Comparison of ENCODE assay signal across 32 cellular contexts in genomic region chr1:22875851-22876250, GRCh38.
DNase-seq lines count a peak whose midpoint lies in the region; ATAC-seq, FAIRE-seq and TF ChIP-seq lines count a peak whose summit lies in the region.
"Had no signal": no experiment of that assay in that cellular context is flagged by ENCODE, and none has a peak within 500 bp of the region (broad histone marks: within the 10 kb centered on the region; RNA-seq: fewer than 3 reads in every experiment).

No MANE protein-coding gene starts in this region.

- CTCF ChIA-PET in activated CD8-positive, alpha-beta T cell treated with anti-CD3 and anti-CD28 coated beads for 36 hours (lab: Charles Lee), result interaction anchor here (2.4 kb wide), 1 partner anchor 14 kb away, joined by 8 read pairs; no protein-coding TSS in a partner anchor

- H3K27me3 Mint-ChIP-seq in endothelial cell (ENCODE audit: unreplicated experiment), result no peaks in the 10 kb centered on the region
- H3K27me3 Mint-ChIP-seq in neural crest cell (ENCODE audit: low read depth), result no peaks in the 10 kb centered on the region
- no peaks in the 10 kb centered on the region for H3K27me3 Mint-ChIP-seq in activated CD8-positive, alpha-beta T cell treated with anti-CD3 and anti-CD28 coated beads for 36 hours
- H3K27me3 Mint-ChIP-seq: activated CD4-positive, alpha-beta T cell treated with anti-CD3 and anti-CD28 coated beads, Interleukin-2, amount 10 ng/mL, durations not matched to agents 24 days and 14 days had no signal

- no peak for TF ChIP-seq CTCF in endothelial cell (IDR thresholded peaks at IDR 0.05; ENCODE audit: unreplicated experiment)
- no peak for TF ChIP-seq CTCF in neural crest cell (conservative IDR thresholded peaks at IDR 0.05)
- no peak for TF ChIP-seq CTCF in GM13976 (IDR thresholded peaks at IDR 0.05; ENCODE audit: borderline replicate concordance, control extremely low read depth, extremely low read depth, insufficient read depth, missing control alignments)
- no peak for TF ChIP-seq CTCF in activated CD8-positive, alpha-beta T cell treated with anti-CD3 and anti-CD28 coated beads for 36 hours (IDR thresholded peaks at IDR 0.05)

- peak overlapping the region; percentile 87 for H3K27ac Mint-ChIP-seq in endothelial cell (ENCODE audit: unreplicated experiment)
- peak overlapping the region; percentile 83 for H3K27ac Mint-ChIP-seq in neural crest cell (ENCODE audit: unreplicated experiment)
- no peak overlapping the region for H3K27ac Mint-ChIP-seq in activated CD8-positive, alpha-beta T cell treated with anti-CD3 and anti-CD28 coated beads for 36 hours
- H3K27ac Mint-ChIP-seq: activated CD4-positive, alpha-beta T cell treated with anti-CD3 and anti-CD28 coated beads, Interleukin-2, amount 10 ng/mL, durations not matched to agents 24 days and 14 days; activated naive CD8-positive, alpha-beta T cell treated with anti-CD3 and anti-CD28 coated beads, Interleukin-2, amount 10 ng/mL, durations not matched to agents 7 days and 5 days; naive thymus-derived CD4-positive, alpha-beta T cell had no signal

- in situ Hi-C loops in GM13976 (cut with MboI; ENCODE audit: low sequenced_read_pairs, unreplicated experiment), result no loop called here

- ATAC-seq in activated CD8-positive, alpha-beta T cell treated with anti-CD3 and anti-CD28 coated beads for 36 hours, result no peak
- ATAC-seq: HepG2; left lobe of liver; naive thymus-derived CD4-positive, alpha-beta T cell; pancreas had no signal

- H3K36me3 Mint-ChIP-seq in endothelial cell (ENCODE audit: low read depth, unreplicated experiment) (peaks cover 9% of the 10 kb centered on the region), neural crest cell (ENCODE audit: low read depth) (peaks cover 8% of the 10 kb centered on the region)
- H3K36me3 Mint-ChIP-seq in activated CD8-positive, alpha-beta T cell treated with anti-CD3 and anti-CD28 coated beads for 36 hours (ENCODE audit: low read depth), result no peaks in the 10 kb centered on the region
- H3K36me3 Mint-ChIP-seq: activated naive CD8-positive, alpha-beta T cell treated with anti-CD3 and anti-CD28 coated beads, Interleukin-2, amount 10 ng/mL, durations not matched to agents 7 days and 5 days; naive thymus-derived CD4-positive, alpha-beta T cell had no signal

- no peaks in the 10 kb centered on the region for H3K9me3 Mint-ChIP-seq in endothelial cell (ENCODE audit: unreplicated experiment)
- no peaks in the 10 kb centered on the region for H3K9me3 Mint-ChIP-seq in neural crest cell
- H3K9me3 Mint-ChIP-seq in activated CD8-positive, alpha-beta T cell treated with anti-CD3 and anti-CD28 coated beads for 36 hours, result no peaks in the 10 kb centered on the region
- H3K9me3 Mint-ChIP-seq: activated CD4-positive, alpha-beta T cell treated with anti-CD3 and anti-CD28 coated beads, Interleukin-2, amount 10 ng/mL, durations not matched to agents 24 days and 14 days; activated naive CD8-positive, alpha-beta T cell treated with anti-CD3 and anti-CD28 coated beads, Interleukin-2, amount 10 ng/mL, durations not matched to agents 7 days and 5 days; naive thymus-derived CD4-positive, alpha-beta T cell had no signal

- intact Hi-C loops in activated CD8-positive, alpha-beta T cell treated with anti-CD3 and anti-CD28 coated beads for 36 hours (cut with micrococcal nuclease), result no loop called here

- H3K4me3 Mint-ChIP-seq in endothelial cell (ENCODE audit: unreplicated experiment) (peak overlapping the region; percentile 21), neural crest cell (peak overlapping the region; percentile 45)
- H3K4me3 Mint-ChIP-seq in activated CD8-positive, alpha-beta T cell treated with anti-CD3 and anti-CD28 coated beads for 36 hours, result no peak overlapping the region
- H3K4me3 Mint-ChIP-seq: activated CD4-positive, alpha-beta T cell treated with anti-CD3 and anti-CD28 coated beads, Interleukin-2, amount 10 ng/mL, durations not matched to agents 24 days and 14 days; activated naive CD8-positive, alpha-beta T cell treated with anti-CD3 and anti-CD28 coated beads, Interleukin-2, amount 10 ng/mL, durations not matched to agents 7 days and 5 days; naive thymus-derived CD4-positive, alpha-beta T cell had no signal

- FAIRE-seq in urothelium cell line (lab: Jason Lieb, UNC), result peak; percentile 46
- FAIRE-seq: colon, G401.6, HepG2, pancreas, RCC 7860 had no signal

- POLR2A ChIA-PET in activated CD8-positive, alpha-beta T cell treated with anti-CD3 and anti-CD28 coated beads for 36 hours (lab: Charles Lee), result no interaction called here

- peaks cover 14% of the 10 kb centered on the region for H3K4me1 Mint-ChIP-seq in endothelial cell (ENCODE audit: unreplicated experiment)
- H3K4me1 Mint-ChIP-seq in neural crest cell, result peaks cover 24% of the 10 kb centered on the region
- H3K4me1 Mint-ChIP-seq in activated CD8-positive, alpha-beta T cell treated with anti-CD3 and anti-CD28 coated beads for 36 hours (ENCODE audit: low read depth), result no peaks in the 10 kb centered on the region
- H3K4me1 Mint-ChIP-seq: activated CD4-positive, alpha-beta T cell treated with anti-CD3 and anti-CD28 coated beads, Interleukin-2, amount 10 ng/mL, durations not matched to agents 24 days and 14 days; activated naive CD8-positive, alpha-beta T cell treated with anti-CD3 and anti-CD28 coated beads, Interleukin-2, amount 10 ng/mL, durations not matched to agents 7 days and 5 days; naive thymus-derived CD4-positive, alpha-beta T cell had no signal

- DNase-seq in DMS 273 (lab: John Stamatoyannopoulos, UW; ENCODE audit: unreplicated experiment), result peak; percentile 45
- no peak for DNase-seq in DMS 273 treated with DMSO at 0.1 percent for 48 hours (lab: John Stamatoyannopoulos, UW)
- DNase-seq in endothelial cell (ENCODE audit: low spot score), result no peak
- DNase-seq in neural crest cell (ENCODE audit: low read depth, low spot score), result no peak
- DNase-seq in urothelium cell line (ENCODE audit: low spot score), result no peak
- no peak for DNase-seq in NCI-H748 treated with DMSO at 0.1 percent for 48 hours (lab: John Stamatoyannopoulos, UW)
- DNase-seq in GM13976 (ENCODE audit: low spot score), result no peak
- no peak for DNase-seq in activated CD8-positive, alpha-beta T cell treated with anti-CD3 and anti-CD28 coated beads for 36 hours
- DNase-seq: activated CD4-positive, alpha-beta T cell treated with anti-CD3 and anti-CD28 coated beads, Interleukin-2, amount 10 ng/mL, durations not matched to agents 24 days and 14 days; activated gamma-delta T cell treated with Interleukin-2 at 50 U/mL for 16 hours; activated naive CD8-positive, alpha-beta T cell treated with anti-CD3 and anti-CD28 coated beads, Interleukin-2, amount 10 ng/mL, durations not matched to agents 7 days and 5 days; activated T-cell treated with anti-CD3 and anti-CD28 coated beads, Interleukin-2, amount 50 U/mL, for 48 hours; aorta; COR-L47; DMS79; effector memory CD4-positive, alpha-beta T cell; erythroblast; Karpas-422; naive thymus-derived CD4-positive, alpha-beta T cell; NCI-H2029 treated with DMSO at 0.1 percent for 48 hours; NCI-H2227 treated with DMSO at 0.1 percent for 48 hours; NCI-H69; pancreas; sigmoid colon; stimulated activated CD4-positive, alpha-beta T cell treated with anti-CD3 and anti-CD28 coated beads, Interleukin-4, amount 100 ng/mL, for 24 hours; SW 1271; T1000 had no signal
